In the genomic region with DNA sequence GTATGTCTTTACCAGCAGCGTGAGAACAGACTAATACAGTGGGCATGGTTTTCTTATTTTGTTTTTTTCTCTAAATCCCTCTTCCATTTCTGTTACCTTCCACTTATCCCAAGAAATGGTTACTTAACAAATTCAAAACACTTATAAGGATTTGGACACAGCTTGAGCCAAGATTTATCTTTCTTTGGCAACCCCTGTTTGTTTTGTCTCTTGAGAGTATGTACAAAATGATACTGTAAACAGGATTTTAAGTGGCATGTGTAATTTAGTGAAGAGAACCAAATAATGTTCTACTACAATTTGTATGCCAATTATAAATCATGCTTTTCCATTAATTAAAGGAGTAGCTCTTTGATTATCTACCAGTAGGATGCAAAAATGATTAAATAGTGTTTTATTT, we compare ENCODE assay signal across 14 cellular contexts. TPM values are rescaled to one million over a fixed set of nuclear protein-coding genes. Genes with fewer than 3 reads are reported as not detected.
DNase-seq lines count a peak whose midpoint lies in the region; ATAC-seq and TF ChIP-seq lines count a peak whose summit lies in the region.
"Had no signal": no experiment of that assay in that cellular context is flagged by ENCODE, and none has a peak within 500 bp of the region (broad histone marks: within the 10 kb centered on the region; RNA-seq: fewer than 3 reads in every experiment).

No MANE protein-coding gene starts in this region.

- CTCF ChIA-PET in HEK293T (lab: Yijun Ruan, JAX), result interaction anchor here (0.7 kb wide), 1 partner anchor 113 kb away, joined by 3 read pairs; no protein-coding TSS in a partner anchor

- no peak overlapping the region for H3K4me3 Mint-ChIP-seq in endothelial cell (ENCODE audit: unreplicated experiment)
- H3K4me3 Mint-ChIP-seq: CD14-positive monocyte; CD8-positive, alpha-beta T cell had no signal

- no peak for ATAC-seq in GM19395 (IDR thresholded peaks at IDR 0.05; ENCODE audit: unreplicated experiment)
- ATAC-seq: A549; CD8-positive, alpha-beta T cell; HepG2 had no signal

- H3K27me3 Mint-ChIP-seq in endothelial cell (ENCODE audit: unreplicated experiment), result peaks cover 1% of the 10 kb centered on the region

- peak overlapping the region; percentile 33 for H3K27ac Mint-ChIP-seq in endothelial cell (ENCODE audit: unreplicated experiment)
- H3K27ac Mint-ChIP-seq: CD14-positive monocyte; CD8-positive, alpha-beta T cell had no signal

- TF ChIP-seq CTCF in endothelial cell (IDR thresholded peaks at IDR 0.05; ENCODE audit: unreplicated experiment), result no peak

- peaks cover 10% of the 10 kb centered on the region for H3K36me3 Mint-ChIP-seq in endothelial cell (ENCODE audit: low read depth, unreplicated experiment)
- H3K36me3 Mint-ChIP-seq: CD14-positive monocyte; CD8-positive, alpha-beta T cell had no signal

- H3K9me3 Mint-ChIP-seq in endothelial cell (ENCODE audit: unreplicated experiment), result peaks cover 9% of the 10 kb centered on the region
- H3K9me3 Mint-ChIP-seq: CD8-positive, alpha-beta T cell had no signal

- POLR2A ChIA-PET in HEK293T (lab: Yijun Ruan, JAX), result no interaction called here

- DNase-seq in DMS79 treated with DMSO at 0.1 percent for 48 hours (lab: John Stamatoyannopoulos, UW), result peak; percentile 72
- DNase-seq in HEK293T (ENCODE audit: extremely low spot score), result no peak
- DNase-seq in NCI-H69 (lab: John Stamatoyannopoulos, UW), result peak; percentile 45
- no peak for DNase-seq in endothelial cell (ENCODE audit: low spot score)
- DNase-seq in retina, result no peak
- DNase-seq in activated T-cell treated with anti-CD3 and anti-CD28 coated beads, Interleukin-2, amount 50 U/mL, for 1 hour, result no peak
- DNase-seq: CD8-positive, alpha-beta T cell; COR-L47; DMS153 had no signal

- H3K4me1 Mint-ChIP-seq in endothelial cell (ENCODE audit: unreplicated experiment), result peaks cover 24% of the 10 kb centered on the region
- H3K4me1 Mint-ChIP-seq: CD14-positive monocyte had no signal

TF ChIP-seq in HEK293T, 16 proteins besides CTCF, POLR2A, EP300 and RAD21:
- TF ChIP-seq L3MBTL2 (conservative IDR thresholded peaks at IDR 0.05), result no peak
- TF ChIP-seq PKNOX1 (IDR thresholded peaks at IDR 0.05), result peak; percentile 73

RNA-seq across cellular contexts. Expression of gene PPP1R14C, which starts 51.4 kb away (rescaled TPM):
- total RNA-seq in endothelial cell (ENCODE audit: unreplicated experiment), result 2.5 TPM
- total RNA-seq: CD8-positive, alpha-beta T cell; G401; HepG2 had no signal

Comparison
In these comparisons a context has a peak if more than half of its experiments do, and no peak if none do; other contexts are left out.
1. DNase-seq: peak in DMS79 treated with DMSO at 0.1 percent for 48 hours (single experiment) and NCI-H69 (single experiment); none in HEK293T (single experiment), endothelial cell (single experiment), retina (single experiment) and activated T-cell treated with anti-CD3 and anti-CD28 coated beads, Interleukin-2, amount 50 U/mL, for 1 hour (single experiment).